Comparison of ENCODE assay signal across 23 cellular contexts in the genomic region with DNA sequence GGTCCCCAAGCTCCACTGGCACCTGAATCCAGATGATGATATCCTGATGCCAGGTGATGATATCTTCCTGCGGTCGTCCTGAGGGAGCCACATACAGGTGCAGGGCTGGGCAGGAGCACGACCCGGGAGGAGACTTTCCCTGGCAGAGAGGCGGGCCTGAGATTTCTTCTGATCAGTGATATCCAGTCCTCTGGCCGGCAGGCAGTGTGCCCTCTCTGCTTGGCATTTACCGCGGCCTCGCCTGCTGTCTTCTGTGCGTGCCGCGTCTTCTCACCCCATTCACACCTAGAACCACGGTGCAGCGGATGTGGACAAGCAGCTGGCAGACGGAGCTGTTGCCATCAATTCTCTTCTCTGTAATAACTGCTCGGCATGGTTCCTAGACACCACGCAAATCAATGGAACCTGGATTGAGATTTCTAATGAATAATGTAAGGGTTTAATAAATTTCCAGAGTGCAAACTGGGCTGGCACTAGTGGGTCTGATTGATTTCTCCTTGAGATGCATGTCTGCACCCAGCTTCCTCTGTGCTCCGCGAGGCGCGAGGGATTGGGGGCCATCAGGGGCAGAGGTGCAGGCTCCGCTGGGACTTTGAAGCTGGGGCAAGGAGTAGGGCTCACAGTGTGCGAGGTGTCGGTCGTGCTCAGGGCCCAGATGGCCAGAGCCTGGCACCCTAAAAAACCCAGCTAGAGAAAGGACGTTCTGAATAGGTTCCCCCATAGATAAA.
DNase-seq lines count a peak whose midpoint lies in the region; ATAC-seq and TF ChIP-seq lines count a peak whose summit lies in the region.
"Had no signal": no experiment of that assay in that cellular context is flagged by ENCODE, and none has a peak within 500 bp of the region (broad histone marks: within the 10 kb centered on the region; RNA-seq: fewer than 3 reads in every experiment).

No MANE protein-coding gene starts in this region.

- no peak for TF ChIP-seq EP300 in upper lobe of left lung (IDR thresholded peaks at IDR 0.05)

- intact Hi-C loops in colonic mucosa (cut with DNase I): no loop called here

- no peak for TF ChIP-seq CTCF in colonic mucosa (IDR thresholded peaks at IDR 0.05)
- TF ChIP-seq CTCF in neural crest cell (conservative IDR thresholded peaks at IDR 0.05): no peak
- TF ChIP-seq CTCF in upper lobe of left lung (IDR thresholded peaks at IDR 0.05): no peak

- no peak overlapping the region for H3K4me3 ChIP-seq in colonic mucosa
- H3K4me3 ChIP-seq in upper lobe of left lung: no peak overlapping the region
- H3K4me3 ChIP-seq: psoas muscle, SJCRH30, suprapubic skin, uterus had no signal

- H3K27ac ChIP-seq in colonic mucosa: no peak overlapping the region
- no peak overlapping the region for H3K27ac ChIP-seq in upper lobe of left lung
- H3K27ac ChIP-seq: psoas muscle, SJCRH30, suprapubic skin, uterus had no signal

- H3K27ac Mint-ChIP-seq in activated CD8-positive, alpha-beta memory T cell treated with anti-CD3 and anti-CD28 coated beads, Interleukin-2, amount 10 ng/mL, durations not matched to agents 7 days and 5 days: no peak overlapping the region
- H3K27ac Mint-ChIP-seq in neural crest cell (ENCODE audit: unreplicated experiment): peak overlapping the region; percentile 5
- H3K27ac Mint-ChIP-seq: activated naive CD4-positive, alpha-beta T cell treated with anti-CD3 and anti-CD28 coated beads, Interleukin-2, amount 50 U/mL, for 72 hours; activated T-helper 1 cell treated with anti-CD3 and anti-CD28 coated beads, Interleukin-12 subunit alpha, Interleukin-12 subunit beta, Interleukin-2, Interleukin-4 antibody, amounts not matched to agents 30 ng/mL and 10 ng/mL and 1 ng/mL, durations not matched to agents 14 hours and 24 hours and 36 hours had no signal

- H3K27me3 Mint-ChIP-seq in activated CD8-positive, alpha-beta memory T cell treated with anti-CD3 and anti-CD28 coated beads, Interleukin-2, amount 10 ng/mL, durations not matched to agents 7 days and 5 days: peaks cover 19% of the 10 kb centered on the region
- H3K27me3 Mint-ChIP-seq in neural crest cell (ENCODE audit: low read depth): no peaks in the 10 kb centered on the region

- H3K4me1 ChIP-seq in colonic mucosa (no peaks in the 10 kb centered on the region), upper lobe of left lung (peaks cover 0 to 4% (median 0%) of the 10 kb centered on the region in 4 donors)
- H3K4me1 ChIP-seq: psoas muscle, SJCRH30, suprapubic skin, uterus had no signal

- no peak for ATAC-seq in activated CD8-positive, alpha-beta memory T cell treated with anti-CD3 and anti-CD28 coated beads, Interleukin-2, amount 10 ng/mL, durations not matched to agents 7 days and 5 days
- ATAC-seq in upper lobe of left lung (ENCODE audit: low FRiP score in 2 of 2): no peak
- ATAC-seq: activated naive CD4-positive, alpha-beta T cell treated with anti-CD3 and anti-CD28 coated beads, Interleukin-2, amount 50 U/mL, for 72 hours had no signal

- no peaks in the 10 kb centered on the region for H3K9me3 Mint-ChIP-seq in activated CD8-positive, alpha-beta memory T cell treated with anti-CD3 and anti-CD28 coated beads, Interleukin-2, amount 10 ng/mL, durations not matched to agents 7 days and 5 days (ENCODE audit: low read depth)
- no peaks in the 10 kb centered on the region for H3K9me3 Mint-ChIP-seq in neural crest cell
- H3K9me3 Mint-ChIP-seq: activated naive CD4-positive, alpha-beta T cell treated with anti-CD3 and anti-CD28 coated beads, Interleukin-2, amount 50 U/mL, for 72 hours; activated T-helper 1 cell treated with anti-CD3 and anti-CD28 coated beads, Interleukin-12 subunit alpha, Interleukin-12 subunit beta, Interleukin-2, Interleukin-4 antibody, amounts not matched to agents 30 ng/mL and 10 ng/mL and 1 ng/mL, durations not matched to agents 14 hours and 24 hours and 36 hours had no signal

- H3K27me3 ChIP-seq in colonic mucosa (no peaks in the 10 kb centered on the region), upper lobe of left lung (no peaks in the 10 kb centered on the region)
- H3K27me3 ChIP-seq: SJCRH30, uterus had no signal

- H3K36me3 ChIP-seq in colonic mucosa (no peaks in the 10 kb centered on the region), upper lobe of left lung (no peaks in the 10 kb centered on the region)
- H3K36me3 ChIP-seq: SJCRH30, suprapubic skin, uterus had no signal

- CTCF ChIA-PET in activated CD8-positive, alpha-beta memory T cell treated with anti-CD3 and anti-CD28 coated beads, Interleukin-2, amount 10 ng/mL, durations not matched to agents 7 days and 5 days (lab: Charles Lee): no interaction called here

- H3K9me3 ChIP-seq in colonic mucosa (no peaks in the 10 kb centered on the region), upper lobe of left lung (no peaks in the 10 kb centered on the region)
- H3K9me3 ChIP-seq: psoas muscle, SJCRH30, suprapubic skin, uterus had no signal

- TF ChIP-seq POLR2A in upper lobe of left lung (IDR thresholded peaks at IDR 0.05): no peak

- 91 to 92% methylated on average over 17 to 26 of the region's 26 CpGs for WGBS in upper lobe of left lung, 2 donors

- H3K4me1 Mint-ChIP-seq in activated CD8-positive, alpha-beta memory T cell treated with anti-CD3 and anti-CD28 coated beads, Interleukin-2, amount 10 ng/mL, durations not matched to agents 7 days and 5 days: peaks cover 5% of the 10 kb centered on the region
- peaks cover 20% of the 10 kb centered on the region for H3K4me1 Mint-ChIP-seq in neural crest cell
- H3K4me1 Mint-ChIP-seq: CD4-positive, CD25-positive, alpha-beta regulatory T cell had no signal

- DNase-seq in activated CD8-positive, alpha-beta memory T cell treated with anti-CD3 and anti-CD28 coated beads, Interleukin-2, amount 10 ng/mL, durations not matched to agents 7 days and 5 days: peak; percentile 44
- no peak for DNase-seq in activated CD8-positive, alpha-beta memory T cell treated with anti-CD3 and anti-CD28 coated beads, Interleukin-2, amount 50 U/mL, for 48 hours
- DNase-seq in colonic mucosa (peak; percentile 10), neural crest cell (ENCODE audit: low read depth, low spot score) (no peak), upper lobe of left lung (peak; percentile 21 to 63), MV-4-11 (lab: John Stamatoyannopoulos, UW) (no peak), GM19238 (ENCODE audit: insufficient read length, low spot score) (no peak)
- DNase-seq in activated CD4-positive, CD25-positive, alpha-beta regulatory T cell treated with anti-CD3 and anti-CD28 coated beads, Interleukin-2, amount 50 U/mL, for 72 hours: no peak
- DNase-seq: activated CD4-positive, alpha-beta T cell treated with anti-CD3 and anti-CD28 coated beads for 4 hours; CD4-positive, CD25-positive, alpha-beta regulatory T cell; effector CD8-positive, alpha-beta T cell; NCI-H1092 treated with DMSO at 0.1 percent for 48 hours; NCI-H1694 treated with DMSO at 0.1 percent for 48 hours; NCI-H446 treated with DMSO at 0.1 percent for 48 hours; NCI-H774; psoas muscle; stimulated activated naive CD4-positive, alpha-beta T cell treated with Interleukin-2 at 50 U/mL for 16 hours; SW 1271 had no signal

- no peak overlapping the region for H3K9ac ChIP-seq in colonic mucosa (ENCODE audit: low read depth in 2 of 2, low read length in 2 of 2)

- no peaks in the 10 kb centered on the region for H3K36me3 Mint-ChIP-seq in activated CD8-positive, alpha-beta memory T cell treated with anti-CD3 and anti-CD28 coated beads, Interleukin-2, amount 10 ng/mL, durations not matched to agents 7 days and 5 days
- H3K36me3 Mint-ChIP-seq in neural crest cell (ENCODE audit: low read depth): no peaks in the 10 kb centered on the region
- H3K36me3 Mint-ChIP-seq: activated naive CD4-positive, alpha-beta T cell treated with anti-CD3 and anti-CD28 coated beads, Interleukin-2, amount 50 U/mL, for 72 hours; CD4-positive, CD25-positive, alpha-beta regulatory T cell had no signal

- no peak overlapping the region for H3K4me3 Mint-ChIP-seq in activated CD8-positive, alpha-beta memory T cell treated with anti-CD3 and anti-CD28 coated beads, Interleukin-2, amount 10 ng/mL, durations not matched to agents 7 days and 5 days
- H3K4me3 Mint-ChIP-seq in neural crest cell: no peak overlapping the region
- H3K4me3 Mint-ChIP-seq: activated T-helper 1 cell treated with anti-CD3 and anti-CD28 coated beads, Interleukin-12 subunit alpha, Interleukin-12 subunit beta, Interleukin-2, Interleukin-4 antibody, amounts not matched to agents 30 ng/mL and 10 ng/mL and 1 ng/mL, durations not matched to agents 14 hours and 24 hours and 36 hours; CD4-positive, CD25-positive, alpha-beta regulatory T cell had no signal

Comparison
In these comparisons a context has a peak if more than half of its experiments do, and no peak if none do; other contexts are left out.
1. DNase-seq: peak in activated CD8-positive, alpha-beta memory T cell treated with anti-CD3 and anti-CD28 coated beads, Interleukin-2, amount 10 ng/mL, durations not matched to agents 7 days and 5 days (single experiment), colonic mucosa (single experiment) and upper lobe of left lung (2 of 2); none in activated CD8-positive, alpha-beta memory T cell treated with anti-CD3 and anti-CD28 coated beads, Interleukin-2, amount 50 U/mL, for 48 hours (single experiment), neural crest cell (single experiment), MV-4-11 (single experiment), GM19238 (single experiment) and activated CD4-positive, CD25-positive, alpha-beta regulatory T cell treated with anti-CD3 and anti-CD28 coated beads, Interleukin-2, amount 50 U/mL, for 72 hours (single experiment).